18 cellular contexts compared by ENCODE assay signal in the genomic region with DNA sequence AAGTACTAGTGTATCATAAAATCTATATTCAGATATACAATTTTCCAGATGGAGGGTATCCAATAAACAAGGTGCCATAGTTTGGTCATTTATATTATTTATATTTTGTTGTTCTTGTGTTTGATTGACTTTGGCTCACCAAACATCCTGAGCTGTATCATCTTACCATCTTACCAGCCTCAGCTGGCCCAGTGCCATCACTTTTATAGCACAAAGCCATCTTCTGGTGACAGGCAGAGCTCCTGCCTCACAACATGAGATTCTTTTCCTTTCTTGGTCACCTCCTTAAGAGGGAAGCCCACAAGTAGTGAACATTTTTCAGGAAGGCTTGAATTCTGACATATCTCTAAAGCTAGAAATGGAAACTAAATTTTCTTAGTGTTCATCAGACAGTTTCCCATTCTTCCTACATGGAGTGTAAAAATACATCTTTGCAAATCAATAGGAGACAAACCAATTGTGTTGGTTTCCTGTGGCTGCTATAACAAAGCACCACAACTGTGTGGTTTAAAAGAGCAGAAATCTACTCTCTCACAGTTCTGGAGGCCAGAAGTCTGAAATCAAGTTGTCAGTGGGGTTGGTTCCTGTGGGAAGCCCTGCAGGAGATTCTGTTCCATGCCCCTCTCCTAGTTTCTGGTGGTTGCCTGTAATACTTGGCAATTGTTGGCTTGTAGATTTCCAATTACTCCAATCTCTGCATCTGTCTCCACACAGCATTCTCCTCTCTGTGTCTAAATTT.
DNase-seq lines count a peak whose midpoint lies in the region; ATAC-seq and TF ChIP-seq lines count a peak whose summit lies in the region.
"Had no signal": no experiment of that assay in that cellular context is flagged by ENCODE, and none has a peak within 500 bp of the region (broad histone marks: within the 10 kb centered on the region; RNA-seq: fewer than 3 reads in every experiment).

No MANE protein-coding gene starts in this region.

- no peak overlapping the region for H3K27ac ChIP-seq in effector memory CD4-positive, alpha-beta T cell (ENCODE audit: insufficient read depth, low read length, poor library complexity, severe bottlenecking)
- H3K27ac ChIP-seq: suprapubic skin, vagina had no signal

- no peaks in the 10 kb centered on the region for H3K36me3 ChIP-seq in effector memory CD4-positive, alpha-beta T cell (ENCODE audit: control insufficient read depth, insufficient read depth, low read length)
- H3K36me3 ChIP-seq: suprapubic skin, vagina had no signal

- H3K4me3 ChIP-seq in effector memory CD4-positive, alpha-beta T cell (ENCODE audit: insufficient read depth, low read depth, low read length, poor library complexity, severe bottlenecking): no peak overlapping the region
- H3K4me3 ChIP-seq: suprapubic skin, vagina had no signal

- peak overlapping the region; percentile 75 for H3K27ac Mint-ChIP-seq in glutamatergic neuron (ENCODE audit: unreplicated experiment)
- no peak overlapping the region for H3K27ac Mint-ChIP-seq in T-helper 2 cell treated with Interferon-gamma antibody and Interleukin-4, amounts not matched to agents 5 μg/mL and 100 μg/mL, for 36 hours
- H3K27ac Mint-ChIP-seq: activated CD4-positive, alpha-beta T cell treated with anti-CD3 and anti-CD28 coated beads, Interleukin-2, amount 10 ng/mL, durations not matched to agents 24 days and 14 days had no signal

- H3K4me1 Mint-ChIP-seq in glutamatergic neuron (ENCODE audit: low read depth, unreplicated experiment): peaks cover 18% of the 10 kb centered on the region
- peaks cover 3% of the 10 kb centered on the region for H3K4me1 Mint-ChIP-seq in T-helper 2 cell treated with Interferon-gamma antibody and Interleukin-4, amounts not matched to agents 5 μg/mL and 100 μg/mL, for 36 hours (ENCODE audit: low read depth)

- H3K27me3 Mint-ChIP-seq in glutamatergic neuron (ENCODE audit: unreplicated experiment): peaks cover 3% of the 10 kb centered on the region
- H3K27me3 Mint-ChIP-seq in T-helper 2 cell treated with Interferon-gamma antibody and Interleukin-4, amounts not matched to agents 5 μg/mL and 100 μg/mL, for 36 hours (ENCODE audit: low read depth): no peaks in the 10 kb centered on the region
- H3K27me3 Mint-ChIP-seq: activated CD4-positive, alpha-beta T cell treated with anti-CD3 and anti-CD28 coated beads, Interleukin-2, amount 10 ng/mL, durations not matched to agents 24 days and 14 days had no signal

- no peaks in the 10 kb centered on the region for H3K4me1 ChIP-seq in effector memory CD4-positive, alpha-beta T cell (ENCODE audit: control insufficient read depth, insufficient read depth, low read length, poor library complexity, severe bottlenecking)
- H3K4me1 ChIP-seq: suprapubic skin, vagina had no signal

- H3K27me3 ChIP-seq in effector memory CD4-positive, alpha-beta T cell (replicated peaks; ENCODE audit: control insufficient read depth, insufficient read depth, low read length, poor library complexity, severe bottlenecking): no peaks in the 10 kb centered on the region
- H3K27me3 ChIP-seq: vagina had no signal

- H3K36me3 Mint-ChIP-seq in glutamatergic neuron (ENCODE audit: unreplicated experiment): no peaks in the 10 kb centered on the region
- H3K36me3 Mint-ChIP-seq in T-helper 2 cell treated with Interferon-gamma antibody and Interleukin-4, amounts not matched to agents 5 μg/mL and 100 μg/mL, for 36 hours (ENCODE audit: low read depth): no peaks in the 10 kb centered on the region

- DNase-seq in NCI-H1417 (lab: John Stamatoyannopoulos, UW) (peak in 2 of 3 experiments; percentile 2 to 11), NCI-H1417 treated with DMSO at 0.1 percent for 48 hours (lab: John Stamatoyannopoulos, UW) (no peak), DMS53 (lab: John Stamatoyannopoulos, UW) (peak; percentile 62), NCI-H510A treated with DMSO at 0.1 percent for 48 hours (lab: John Stamatoyannopoulos, UW) (peak; percentile 13), glutamatergic neuron (no peak)
- no peak for DNase-seq in effector memory CD4-positive, alpha-beta T cell
- DNase-seq in T-helper 2 cell treated with Interferon-gamma antibody and Interleukin-4, amounts not matched to agents 5 μg/mL and 100 μg/mL, for 36 hours (ENCODE audit: low spot score): no peak
- DNase-seq: activated CD4-positive, alpha-beta T cell treated with anti-CD3 and anti-CD28 coated beads, Interleukin-2, amount 10 ng/mL, durations not matched to agents 24 days and 14 days; activated CD8-positive, alpha-beta memory T cell treated with anti-CD3 and anti-CD28 coated beads, Interleukin-2, amount 50 U/mL, for 4 hours; caudate nucleus; left ventricle myocardium superior; MV-4-11; occipital lobe; stimulated activated CD4-positive, alpha-beta T cell treated with anti-CD3 and anti-CD28 coated beads, Interleukin-15, amount 100 ng/mL, for 24 hours had no signal

- TF ChIP-seq CTCF in glutamatergic neuron (IDR thresholded peaks at IDR 0.05; ENCODE audit: partially characterized antibody, unreplicated experiment): no peak

- no peak for ATAC-seq in GM19455 (IDR thresholded peaks at IDR 0.05; ENCODE audit: unreplicated experiment)
- ATAC-seq: left ventricle myocardium superior, right cardiac atrium had no signal

- H3K4me3 Mint-ChIP-seq in glutamatergic neuron (ENCODE audit: unreplicated experiment): no peak overlapping the region
- H3K4me3 Mint-ChIP-seq in T-helper 2 cell treated with Interferon-gamma antibody and Interleukin-4, amounts not matched to agents 5 μg/mL and 100 μg/mL, for 36 hours: no peak overlapping the region
- H3K4me3 Mint-ChIP-seq: activated CD4-positive, alpha-beta T cell treated with anti-CD3 and anti-CD28 coated beads, Interleukin-2, amount 10 ng/mL, durations not matched to agents 24 days and 14 days had no signal

- H3K9me3 ChIP-seq in effector memory CD4-positive, alpha-beta T cell (ENCODE audit: control insufficient read depth, low read length): no peaks in the 10 kb centered on the region
- H3K9me3 ChIP-seq: suprapubic skin, vagina had no signal

- peaks cover 2% of the 10 kb centered on the region for H3K9me3 Mint-ChIP-seq in glutamatergic neuron (ENCODE audit: unreplicated experiment)
- no peaks in the 10 kb centered on the region for H3K9me3 Mint-ChIP-seq in T-helper 2 cell treated with Interferon-gamma antibody and Interleukin-4, amounts not matched to agents 5 μg/mL and 100 μg/mL, for 36 hours

Comparison
In these comparisons a context has a peak if more than half of its experiments do, and no peak if none do; other contexts are left out.
1. DNase-seq: peak in NCI-H1417 (2 of 3), DMS53 (single experiment) and NCI-H510A treated with DMSO at 0.1 percent for 48 hours (single experiment); none in NCI-H1417 treated with DMSO at 0.1 percent for 48 hours (single experiment), glutamatergic neuron (single experiment), effector memory CD4-positive, alpha-beta T cell (0 of 3) and T-helper 2 cell treated with Interferon-gamma antibody and Interleukin-4, amounts not matched to agents 5 μg/mL and 100 μg/mL, for 36 hours (single experiment).